Comparison of ENCODE assay signal across 8 cellular contexts in genomic region chrX:119574394-119575266, GRCh38. TPM values are rescaled to one million over a fixed set of nuclear protein-coding genes. Genes with fewer than 3 reads are reported as not detected.
DNase-seq lines count a peak whose midpoint lies in the region; ATAC-seq and TF ChIP-seq lines count a peak whose summit lies in the region.

TSS of gene UBE2A (plus strand) at chrX:119574563. CDS start at chrX:119574712, 149 bp downstream.

- peaks cover 18% of the 10 kb centered on the region for H3K4me1 ChIP-seq in BLaER1

- CTCF ChIA-PET in activated CD4-positive, alpha-beta T cell treated with anti-CD3 and anti-CD28 coated beads for 36 hours (lab: Charles Lee), result interaction anchor here (0.7 to 1.1 kb wide), 3 partner anchors 28 to 296 kb away, joined by 3 read pairs; no protein-coding TSS in a partner anchor

- ATAC-seq in HG03457 (IDR thresholded peaks at IDR 0.05; ENCODE audit: unreplicated experiment), result peak; percentile 74
- peak; percentile 92 for ATAC-seq in activated CD4-positive, alpha-beta T cell treated with anti-CD3 and anti-CD28 coated beads for 36 hours

- peak within 1 kb of the TSS; percentile 87 for H3K27ac Mint-ChIP-seq in activated CD4-positive, alpha-beta T cell treated with anti-CD3 and anti-CD28 coated beads for 36 hours

- no peaks in the 10 kb centered on the region for H3K9me3 Mint-ChIP-seq in activated CD4-positive, alpha-beta T cell treated with anti-CD3 and anti-CD28 coated beads for 36 hours (ENCODE audit: low read depth)

- peak within 1 kb of the TSS; percentile 94 for H3K4me3 Mint-ChIP-seq in activated CD4-positive, alpha-beta T cell treated with anti-CD3 and anti-CD28 coated beads for 36 hours

- TF ChIP-seq CTCF in choroid plexus epithelial cell (conservative IDR thresholded peaks at IDR 0.05; ENCODE audit: low read depth, low read length), result peak; percentile 46

- peak within 1 kb of the TSS; percentile 75 for H3K27ac ChIP-seq in BLaER1

- H3K4me3 ChIP-seq in BLaER1 (peak within 1 kb of the TSS; percentile 73), choroid plexus epithelial cell (ENCODE audit: low read depth, low read length) (peak within 1 kb of the TSS; percentile 74)

- H3K9ac ChIP-seq in BLaER1, result peak within 1 kb of the TSS; percentile 83

- no peaks in the 10 kb centered on the region for H3K36me3 ChIP-seq in BLaER1

- peaks cover 7% of the 10 kb centered on the region for H3K9me3 ChIP-seq in BLaER1

- H4K20me1 ChIP-seq in BLaER1, result peaks cover 8% of the 10 kb centered on the region; the same call in 1 of the 2 replicates

- H3K4me2 ChIP-seq in BLaER1, result peak within 1 kb of the TSS; percentile 79

- H3K27me3 Mint-ChIP-seq in activated CD4-positive, alpha-beta T cell treated with anti-CD3 and anti-CD28 coated beads for 36 hours, result no peaks in the 10 kb centered on the region

- peaks cover 6% of the 10 kb centered on the region for H3K36me3 Mint-ChIP-seq in activated CD4-positive, alpha-beta T cell treated with anti-CD3 and anti-CD28 coated beads for 36 hours (ENCODE audit: low read depth)

- H3K27me3 ChIP-seq in BLaER1, result no peaks in the 10 kb centered on the region

- DNase-seq in GM19240 (ENCODE audit: insufficient read length, low spot score), result peak; percentile 59
- DNase-seq in NCI-H524 (lab: John Stamatoyannopoulos, UW), result peak; percentile 79 to 93
- DNase-seq in activated CD4-positive, alpha-beta T cell treated with anti-CD3 and anti-CD28 coated beads for 36 hours, result peak; percentile 92
- peak; percentile 95 for DNase-seq in choroid plexus epithelial cell (ENCODE audit: low read depth)
- peak; percentile 73 for DNase-seq in kidney glomerular epithelial cell (lab: John Stamatoyannopoulos, UW)
- peak; percentile 78 for DNase-seq in stimulated activated CD4-positive, alpha-beta T cell treated with anti-CD3 and anti-CD28 coated beads, Interleukin-1b, Interleukin-23, amount 100 ng/mL, for 1 hour (ENCODE audit: low read depth in 2 of 2)

- POLR2A ChIA-PET in activated CD4-positive, alpha-beta T cell treated with anti-CD3 and anti-CD28 coated beads for 36 hours (lab: Charles Lee), result interaction anchor here (0.6 to 1.8 kb wide), 8 partner anchors 9 to 1586 kb away, joined by 3 to 5 read pairs (median 4); partner anchors contain the start of gene SEPTIN6

- peaks cover 24% of the 10 kb centered on the region for H3K4me1 Mint-ChIP-seq in activated CD4-positive, alpha-beta T cell treated with anti-CD3 and anti-CD28 coated beads for 36 hours

- intact Hi-C loops in activated CD4-positive, alpha-beta T cell treated with anti-CD3 and anti-CD28 coated beads for 36 hours (cut with DNase I, micrococcal nuclease), result loop anchor here (1.0 to 5.0 kb wide), 11 partner anchors 9 to 368 kb away; partner anchors contain the start of genes SEPTIN6 (in 2 of the 2), SLC25A5 (in 2 of the 2), STEEP1 (in 2 of the 2) and NDUFA1 (in 1 of the 2)

RNA-seq across cellular contexts. Expression of gene UBE2A, which starts in this region (rescaled TPM):
- 10 to 100 TPM; 49.2 to 67.9 TPM for total RNA-seq in activated CD4-positive, alpha-beta T cell treated with anti-CD3 and anti-CD28 coated beads for 36 hours

Comparison
In these comparisons a context has a peak if more than half of its experiments do, and no peak if none do; other contexts are left out.
1. Peak in every context shown above with its lines: DNase-seq, ATAC-seq, H3K4me3 ChIP-seq and H3K27ac ChIP-seq.